Comparison of ENCODE assay signal across 20 cellular contexts in the genomic region with DNA sequence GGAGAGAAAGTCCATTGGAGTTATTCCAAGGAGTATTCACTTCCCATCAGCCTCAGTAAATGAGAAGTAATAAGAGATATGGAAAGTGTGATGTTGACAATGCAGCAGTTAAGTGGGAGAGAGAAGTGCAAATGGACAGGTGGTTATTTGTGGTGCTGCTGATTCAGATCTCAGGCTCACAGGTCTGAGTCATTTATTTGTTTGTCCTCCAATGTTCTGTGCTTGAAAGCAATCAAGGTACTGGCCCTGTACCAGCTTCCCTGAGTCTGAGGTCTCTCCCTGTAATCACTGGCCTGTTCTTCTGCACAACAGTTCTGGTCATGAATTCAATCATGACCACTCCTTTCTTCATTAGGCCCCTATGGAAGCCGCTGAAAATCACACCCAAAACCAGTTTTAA.
DNase-seq lines count a peak whose midpoint lies in the region; ATAC-seq and TF ChIP-seq lines count a peak whose summit lies in the region.
"Had no signal": no experiment of that assay in that cellular context is flagged by ENCODE, and none has a peak within 500 bp of the region (broad histone marks: within the 10 kb centered on the region; RNA-seq: fewer than 3 reads in every experiment).

No MANE protein-coding gene starts in this region.

- no peaks in the 10 kb centered on the region for H3K27me3 ChIP-seq in left lung
- H3K27me3 ChIP-seq: esophagus squamous epithelium, heart right ventricle had no signal

- DNase-seq in DMS153 (lab: John Stamatoyannopoulos, UW) (peak; percentile 97), NCI-H1417 treated with DMSO at 0.1 percent for 48 hours (lab: John Stamatoyannopoulos, UW) (peak; percentile 35), NCI-H774 (lab: John Stamatoyannopoulos, UW) (peak; percentile 85), left lung (no peak), endothelial cell (ENCODE audit: low spot score) (no peak)
- DNase-seq in activated CD4-positive, alpha-beta T cell treated with anti-CD3 and anti-CD28 coated beads for 48 hours = no peak
- DNase-seq: activated CD8-positive, alpha-beta T cell treated with anti-CD3 and anti-CD28 coated beads for 36 hours; activated naive CD8-positive, alpha-beta T cell treated with anti-CD3 and anti-CD28 coated beads, Interleukin-2, amount 10 ng/mL, durations not matched to agents 7 days and 5 days; activated T-cell treated with anti-CD3 and anti-CD28 coated beads, Interleukin-2, amount 50 U/mL, for 72 hours; esophagus squamous epithelium; heart right ventricle; islet precursor cell; stimulated activated naive CD4-positive, alpha-beta T cell treated with Interleukin-2 at 50 U/mL for 16 hours; trophoblast cell had no signal

- no peaks in the 10 kb centered on the region for H3K4me1 ChIP-seq in left lung
- H3K4me1 ChIP-seq: esophagus squamous epithelium, HAP-1, heart right ventricle had no signal

- no peak overlapping the region for H3K27ac Mint-ChIP-seq in endothelial cell (ENCODE audit: unreplicated experiment)
- H3K27ac Mint-ChIP-seq: activated CD8-positive, alpha-beta T cell treated with anti-CD3 and anti-CD28 coated beads for 36 hours; activated naive CD8-positive, alpha-beta T cell treated with anti-CD3 and anti-CD28 coated beads, Interleukin-2, amount 10 ng/mL, durations not matched to agents 7 days and 5 days; activated T-cell treated with anti-CD3 and anti-CD28 coated beads, Interleukin-2, amount 50 U/mL, for 72 hours; memory B cell; natural killer cell treated with Interleukin-12 subunit alpha and Interleukin-12 subunit beta and Interleukin-15 and Interleukin-18, amount 100 ng/mL, for 72 hours had no signal

- no peak for TF ChIP-seq CTCF in left lung (IDR thresholded peaks at IDR 0.05)
- no peak for TF ChIP-seq CTCF in endothelial cell (IDR thresholded peaks at IDR 0.05; ENCODE audit: unreplicated experiment)

- H3K4me1 Mint-ChIP-seq in endothelial cell (ENCODE audit: unreplicated experiment) = no peaks in the 10 kb centered on the region
- H3K4me1 Mint-ChIP-seq: activated naive CD8-positive, alpha-beta T cell treated with anti-CD3 and anti-CD28 coated beads, Interleukin-2, amount 10 ng/mL, durations not matched to agents 7 days and 5 days had no signal

- no peaks in the 10 kb centered on the region for H3K36me3 ChIP-seq in left lung
- H3K36me3 ChIP-seq: esophagus squamous epithelium, HAP-1, heart right ventricle had no signal

- H3K36me3 Mint-ChIP-seq in endothelial cell (ENCODE audit: low read depth, unreplicated experiment) = no peaks in the 10 kb centered on the region
- H3K36me3 Mint-ChIP-seq: activated naive CD8-positive, alpha-beta T cell treated with anti-CD3 and anti-CD28 coated beads, Interleukin-2, amount 10 ng/mL, durations not matched to agents 7 days and 5 days; natural killer cell treated with Interleukin-12 subunit alpha and Interleukin-12 subunit beta and Interleukin-15 and Interleukin-18, amount 100 ng/mL, for 72 hours had no signal

- no peak overlapping the region for H3K4me3 Mint-ChIP-seq in endothelial cell (ENCODE audit: unreplicated experiment)
- H3K4me3 Mint-ChIP-seq: activated CD8-positive, alpha-beta T cell treated with anti-CD3 and anti-CD28 coated beads for 36 hours; activated naive CD8-positive, alpha-beta T cell treated with anti-CD3 and anti-CD28 coated beads, Interleukin-2, amount 10 ng/mL, durations not matched to agents 7 days and 5 days; activated T-cell treated with anti-CD3 and anti-CD28 coated beads, Interleukin-2, amount 50 U/mL, for 72 hours; memory B cell; natural killer cell treated with Interleukin-12 subunit alpha and Interleukin-12 subunit beta and Interleukin-15 and Interleukin-18, amount 100 ng/mL, for 72 hours had no signal

- peak; percentile 87 for ATAC-seq in left lung
- no peak for ATAC-seq in HG03175 (IDR thresholded peaks at IDR 0.05; ENCODE audit: unreplicated experiment)
- ATAC-seq in activated CD4-positive, CD25-positive, alpha-beta regulatory T cell treated with anti-CD3 and anti-CD28 coated beads, Interleukin-2, amount 50 U/mL, for 24 hours = no peak
- ATAC-seq: activated CD8-positive, alpha-beta T cell treated with anti-CD3 and anti-CD28 coated beads for 36 hours; activated T-cell treated with anti-CD3 and anti-CD28 coated beads, Interleukin-2, amount 50 U/mL, for 72 hours; heart right ventricle; natural killer cell treated with Interleukin-12 subunit alpha and Interleukin-12 subunit beta and Interleukin-15 and Interleukin-18, amount 100 ng/mL, for 72 hours had no signal

- H3K9me3 Mint-ChIP-seq in endothelial cell (ENCODE audit: unreplicated experiment) = no peaks in the 10 kb centered on the region
- H3K9me3 Mint-ChIP-seq: activated CD8-positive, alpha-beta T cell treated with anti-CD3 and anti-CD28 coated beads for 36 hours; activated naive CD8-positive, alpha-beta T cell treated with anti-CD3 and anti-CD28 coated beads, Interleukin-2, amount 10 ng/mL, durations not matched to agents 7 days and 5 days had no signal

- no peaks in the 10 kb centered on the region for H3K9me3 ChIP-seq in left lung
- H3K9me3 ChIP-seq: esophagus squamous epithelium, HAP-1, heart right ventricle had no signal

- no peak overlapping the region for H3K4me3 ChIP-seq in left lung
- H3K4me3 ChIP-seq: esophagus squamous epithelium, HAP-1, heart right ventricle had no signal

- intact Hi-C loops in left lung (cut with DNase I) = no loop called here

- peaks cover 1% of the 10 kb centered on the region for H3K27me3 Mint-ChIP-seq in endothelial cell (ENCODE audit: unreplicated experiment)
- H3K27me3 Mint-ChIP-seq: activated naive CD8-positive, alpha-beta T cell treated with anti-CD3 and anti-CD28 coated beads, Interleukin-2, amount 10 ng/mL, durations not matched to agents 7 days and 5 days had no signal

- H3K27ac ChIP-seq in left lung = no peak overlapping the region
- H3K27ac ChIP-seq: C4-2B, esophagus squamous epithelium, heart right ventricle had no signal

Comparison
In these comparisons a context has a peak if more than half of its experiments do, and no peak if none do; other contexts are left out.
1. DNase-seq: peak in DMS153 (single experiment), NCI-H1417 treated with DMSO at 0.1 percent for 48 hours (single experiment) and NCI-H774 (single experiment); none in left lung (0 of 2), activated CD4-positive, alpha-beta T cell treated with anti-CD3 and anti-CD28 coated beads for 48 hours (single experiment) and endothelial cell (single experiment).